Comparison of ENCODE assay signal across 1 cellular context in the genomic region with DNA sequence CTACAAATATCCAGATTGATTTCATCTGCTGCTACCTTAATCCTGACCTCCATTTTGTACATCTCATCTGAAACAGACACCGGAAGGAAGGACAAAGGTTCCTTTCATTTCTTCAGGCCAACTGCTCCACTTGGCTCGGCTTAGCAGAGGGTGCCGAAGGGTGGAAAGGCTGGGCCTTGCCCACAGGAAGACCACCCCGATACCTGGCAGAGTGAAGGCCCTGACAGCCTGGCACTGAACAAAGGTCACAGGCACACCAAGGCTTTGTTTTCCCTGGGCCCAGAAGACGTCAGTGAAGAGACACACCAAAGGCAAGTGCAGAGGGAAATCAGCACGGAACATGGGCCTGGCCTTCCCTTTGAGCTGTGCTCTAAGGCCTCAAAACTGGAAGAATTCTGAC.
TF ChIP-seq lines count a peak whose summit lies in the region.

No MANE protein-coding gene starts in this region.

TF ChIP-seq in SK-N-SH treated with all-trans-retinoic acid at 6 μM for 48 hours, 23 proteins besides CTCF, POLR2A, EP300 and RAD21 (continued from another document):
- TF ChIP-seq CREB5 (CRISPR knock-in tag; IDR thresholded peaks at IDR 0.05; ENCODE audit: low read depth) (no peak), ZC3H10 (CRISPR knock-in tag; IDR thresholded peaks at IDR 0.05) (no peak)
